ENCODE assay signal across 1 cellular context in genomic region chr9:96449844-96450612, GRCh38.
TF ChIP-seq lines count a peak whose summit lies in the region.

Gene HABP4, plus strand, starts transcription at chr9:96450169. Its CDS starts 111 bp downstream, at chr9:96450280.

TF ChIP-seq in HepG2, 621 proteins besides CTCF, POLR2A, EP300 and RAD21 (continued from another document and continues in another):
- TF ChIP-seq HOMEZ (CRISPR knock-in tag; IDR thresholded peaks at IDR 0.05; ENCODE audit: low read depth) (peak; percentile 64; the same call in 1 of the 2 replicates), CCAR2 (optimal IDR thresholded peaks at IDR 0.05; ENCODE audit: low read depth, low read length) (no peak), CENPT (CRISPR knock-in tag; IDR thresholded peaks at IDR 0.05; ENCODE audit: low read depth) (no peak), SETDB1 (CRISPR knock-in tag; IDR thresholded peaks at IDR 0.05; ENCODE audit: borderline replicate concordance) (no peak), REPIN1 (CRISPR knock-in tag; IDR thresholded peaks at IDR 0.05; ENCODE audit: borderline replicate concordance, low read depth) (no peak), MXD1 (CRISPR knock-in tag; IDR thresholded peaks at IDR 0.05) (peak; percentile 45; the same call in 1 of the 2 replicates), ZNF768 (CRISPR knock-in tag; IDR thresholded peaks at IDR 0.05) (peak; percentile 41; the same call in 1 of the 2 replicates), ZNF354B (CRISPR knock-in tag; IDR thresholded peaks at IDR 0.05) (no peak), SPEN (CRISPR knock-in tag; IDR thresholded peaks at IDR 0.05; ENCODE audit: low read depth) (peak; percentile 36; the same call in 1 of the 2 replicates), ZKSCAN1 (IDR thresholded peaks at IDR 0.05; ENCODE audit: low read length) (no peak), ZNF747 (CRISPR knock-in tag; IDR thresholded peaks at IDR 0.05; ENCODE audit: borderline replicate concordance) (no peak), ZNF232 (CRISPR knock-in tag; IDR thresholded peaks at IDR 0.05; ENCODE audit: borderline replicate concordance) (no peak), HIC2 (CRISPR knock-in tag; IDR thresholded peaks at IDR 0.05; ENCODE audit: low read depth) (no peak), ZNF468 (CRISPR knock-in tag; IDR thresholded peaks at IDR 0.05) (no peak), HDAC1 (CRISPR knock-in tag; IDR thresholded peaks at IDR 0.05) (peak; percentile 66), CREM (IDR thresholded peaks at IDR 0.05) (no peak), CREM (CRISPR knock-in tag; IDR thresholded peaks at IDR 0.05) (no peak), JUN (CRISPR knock-in tag; IDR thresholded peaks at IDR 0.05) (no peak), ZSCAN22 (CRISPR knock-in tag; IDR thresholded peaks at IDR 0.05) (no peak), MAFK (conservative IDR thresholded peaks at IDR 0.05 in 1 of 2, IDR thresholded peaks at IDR 0.05 in 1 of 2; ENCODE audit: low read length in 2 of 2) (no peak), HOXA3 (CRISPR knock-in tag; IDR thresholded peaks at IDR 0.05) (peak; percentile 45; the same call in 1 of the 2 replicates), JUND (CRISPR knock-in tag; IDR thresholded peaks at IDR 0.05) (no peak), SIN3A (IDR thresholded peaks at IDR 0.05; ENCODE audit: borderline replicate concordance, low read depth, low read length) (peak; percentile 34; the same call in 1 of the 2 replicates), ZSCAN31 (CRISPR knock-in tag; IDR thresholded peaks at IDR 0.05; ENCODE audit: low read depth) (0 out of 2 replicates have a peak, but pooled peaks have one; percentile 10), GLI4 (CRISPR knock-in tag; IDR thresholded peaks at IDR 0.05; ENCODE audit: borderline replicate concordance) (no peak), STAT5B (CRISPR knock-in tag; IDR thresholded peaks at IDR 0.05) (no peak), ZNF446 (CRISPR knock-in tag; IDR thresholded peaks at IDR 0.05) (no peak; the same call in 1 of the 2 replicates), JDP2 (CRISPR knock-in tag; IDR thresholded peaks at IDR 0.05; ENCODE audit: borderline replicate concordance) (no peak; the same call in 1 of the 2 replicates), ELF4 (CRISPR knock-in tag; IDR thresholded peaks at IDR 0.05; ENCODE audit: borderline replicate concordance) (no peak), ZNF839 (CRISPR knock-in tag; IDR thresholded peaks at IDR 0.05; ENCODE audit: borderline replicate concordance) (no peak), ZNF546 (CRISPR knock-in tag; conservative IDR thresholded peaks at IDR 0.05) (peak; percentile 29; the same call in 1 of the 2 replicates), SMAD9 (CRISPR knock-in tag; IDR thresholded peaks at IDR 0.05) (no peak), ZNF343 (CRISPR knock-in tag; IDR thresholded peaks at IDR 0.05) (no peak), HNF1B (CRISPR knock-in tag; IDR thresholded peaks at IDR 0.05) (no peak; the same call in 1 of the 2 replicates), TAF1 (CRISPR knock-in tag; IDR thresholded peaks at IDR 0.05) (peak; percentile 36), ZNF543 (CRISPR knock-in tag; IDR thresholded peaks at IDR 0.05) (no peak), CBX2 (IDR thresholded peaks at IDR 0.05; ENCODE audit: low read depth, low read length) (no peak), CBX2 (CRISPR knock-in tag; IDR thresholded peaks at IDR 0.05; ENCODE audit: low read depth) (no peak), KMT2B (CRISPR knock-in tag; IDR thresholded peaks at IDR 0.05) (no peak), ZNF879 (CRISPR knock-in tag; IDR thresholded peaks at IDR 0.05) (no peak), YY1 (IDR thresholded peaks at IDR 0.05; ENCODE audit: insufficient read depth, insufficient replicate concordance, low read depth, low read length) (peak; percentile 37), ZNF780A (CRISPR knock-in tag; IDR thresholded peaks at IDR 0.05) (no peak), PLRG1 (conservative IDR thresholded peaks at IDR 0.05) (no peak), ZNF550 (CRISPR knock-in tag; IDR thresholded peaks at IDR 0.05; ENCODE audit: borderline replicate concordance) (no peak), ZNF574 (CRISPR knock-in tag; IDR thresholded peaks at IDR 0.05) (no peak; the same call in 1 of the 2 replicates), PHB2 (IDR thresholded peaks at IDR 0.05; ENCODE audit: partially characterized antibody) (no peak), MBNL3 (CRISPR knock-in tag; conservative IDR thresholded peaks at IDR 0.05) (no peak), MXI1 (IDR thresholded peaks at IDR 0.05; ENCODE audit: borderline replicate concordance, low read depth, low read length) (peak; percentile 76; the same call in 1 of the 3 replicates), CBX1 (IDR thresholded peaks at IDR 0.05; ENCODE audit: low read depth) (no peak), SNRNP70 (IDR thresholded peaks at IDR 0.05; ENCODE audit: low read depth, low read length) (no peak), HNRNPLL (IDR thresholded peaks at IDR 0.05; ENCODE audit: low read depth, low read length, poor library complexity, severe bottlenecking) (peak; percentile 66), ZNF580 (CRISPR knock-in tag; IDR thresholded peaks at IDR 0.05; ENCODE audit: borderline replicate concordance, low read depth) (0 out of 2 replicates have a peak, but pooled peaks have one; percentile 6), SOX6 (IDR thresholded peaks at IDR 0.05) (no peak), SOX6 (CRISPR knock-in tag; IDR thresholded peaks at IDR 0.05) (no peak), SUZ12 (IDR thresholded peaks at IDR 0.05; ENCODE audit: low read depth, low read length) (no peak), MYC (CRISPR knock-in tag; IDR thresholded peaks at IDR 0.05; ENCODE audit: borderline replicate concordance) (no peak; the same call in 1 of the 2 replicates), ZMAT3 (CRISPR knock-in tag; conservative IDR thresholded peaks at IDR 0.05) (0 out of 2 replicates have a peak, but pooled peaks have one; percentile 19), CHCHD3 (CRISPR knock-in tag; IDR thresholded peaks at IDR 0.05) (no peak), ZSCAN12 (CRISPR knock-in tag; IDR thresholded peaks at IDR 0.05) (no peak), AFF4 (CRISPR knock-in tag; IDR thresholded peaks at IDR 0.05) (no peak)
